In the genomic region with DNA sequence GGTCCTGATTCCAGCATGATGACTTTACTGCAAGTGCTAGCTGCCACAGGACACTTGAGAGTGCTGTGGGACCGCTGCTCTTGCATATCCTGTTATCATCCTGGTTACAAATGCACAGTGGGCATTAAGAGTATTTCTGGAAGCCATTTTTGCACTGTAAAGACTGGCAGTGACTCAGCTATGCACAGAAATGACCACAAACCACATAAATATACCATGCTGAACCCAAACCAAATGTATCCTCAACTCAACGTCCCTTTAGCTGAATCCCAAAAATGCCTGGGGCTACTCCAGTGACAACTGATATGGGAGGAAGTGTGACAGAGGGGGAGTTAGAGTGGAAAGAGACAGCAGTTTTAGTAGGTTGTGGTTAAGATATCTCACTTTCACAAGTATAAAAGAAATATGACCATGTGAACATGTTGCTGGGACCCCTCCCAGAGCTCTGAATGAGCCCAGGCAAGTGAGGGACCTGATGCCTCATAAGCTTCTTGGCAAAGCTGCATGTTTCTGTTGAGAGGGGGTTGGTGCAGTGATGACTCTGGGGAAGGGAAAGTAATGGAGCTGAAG, we compare ENCODE assay signal across 1 cellular context.
TF ChIP-seq lines count a peak whose summit lies in the region.

No MANE protein-coding gene starts in this region.

TF ChIP-seq in GM23338, 12 proteins besides CTCF, POLR2A, EP300 and RAD21 (continued from another document):
- TF ChIP-seq, protein P1, sequence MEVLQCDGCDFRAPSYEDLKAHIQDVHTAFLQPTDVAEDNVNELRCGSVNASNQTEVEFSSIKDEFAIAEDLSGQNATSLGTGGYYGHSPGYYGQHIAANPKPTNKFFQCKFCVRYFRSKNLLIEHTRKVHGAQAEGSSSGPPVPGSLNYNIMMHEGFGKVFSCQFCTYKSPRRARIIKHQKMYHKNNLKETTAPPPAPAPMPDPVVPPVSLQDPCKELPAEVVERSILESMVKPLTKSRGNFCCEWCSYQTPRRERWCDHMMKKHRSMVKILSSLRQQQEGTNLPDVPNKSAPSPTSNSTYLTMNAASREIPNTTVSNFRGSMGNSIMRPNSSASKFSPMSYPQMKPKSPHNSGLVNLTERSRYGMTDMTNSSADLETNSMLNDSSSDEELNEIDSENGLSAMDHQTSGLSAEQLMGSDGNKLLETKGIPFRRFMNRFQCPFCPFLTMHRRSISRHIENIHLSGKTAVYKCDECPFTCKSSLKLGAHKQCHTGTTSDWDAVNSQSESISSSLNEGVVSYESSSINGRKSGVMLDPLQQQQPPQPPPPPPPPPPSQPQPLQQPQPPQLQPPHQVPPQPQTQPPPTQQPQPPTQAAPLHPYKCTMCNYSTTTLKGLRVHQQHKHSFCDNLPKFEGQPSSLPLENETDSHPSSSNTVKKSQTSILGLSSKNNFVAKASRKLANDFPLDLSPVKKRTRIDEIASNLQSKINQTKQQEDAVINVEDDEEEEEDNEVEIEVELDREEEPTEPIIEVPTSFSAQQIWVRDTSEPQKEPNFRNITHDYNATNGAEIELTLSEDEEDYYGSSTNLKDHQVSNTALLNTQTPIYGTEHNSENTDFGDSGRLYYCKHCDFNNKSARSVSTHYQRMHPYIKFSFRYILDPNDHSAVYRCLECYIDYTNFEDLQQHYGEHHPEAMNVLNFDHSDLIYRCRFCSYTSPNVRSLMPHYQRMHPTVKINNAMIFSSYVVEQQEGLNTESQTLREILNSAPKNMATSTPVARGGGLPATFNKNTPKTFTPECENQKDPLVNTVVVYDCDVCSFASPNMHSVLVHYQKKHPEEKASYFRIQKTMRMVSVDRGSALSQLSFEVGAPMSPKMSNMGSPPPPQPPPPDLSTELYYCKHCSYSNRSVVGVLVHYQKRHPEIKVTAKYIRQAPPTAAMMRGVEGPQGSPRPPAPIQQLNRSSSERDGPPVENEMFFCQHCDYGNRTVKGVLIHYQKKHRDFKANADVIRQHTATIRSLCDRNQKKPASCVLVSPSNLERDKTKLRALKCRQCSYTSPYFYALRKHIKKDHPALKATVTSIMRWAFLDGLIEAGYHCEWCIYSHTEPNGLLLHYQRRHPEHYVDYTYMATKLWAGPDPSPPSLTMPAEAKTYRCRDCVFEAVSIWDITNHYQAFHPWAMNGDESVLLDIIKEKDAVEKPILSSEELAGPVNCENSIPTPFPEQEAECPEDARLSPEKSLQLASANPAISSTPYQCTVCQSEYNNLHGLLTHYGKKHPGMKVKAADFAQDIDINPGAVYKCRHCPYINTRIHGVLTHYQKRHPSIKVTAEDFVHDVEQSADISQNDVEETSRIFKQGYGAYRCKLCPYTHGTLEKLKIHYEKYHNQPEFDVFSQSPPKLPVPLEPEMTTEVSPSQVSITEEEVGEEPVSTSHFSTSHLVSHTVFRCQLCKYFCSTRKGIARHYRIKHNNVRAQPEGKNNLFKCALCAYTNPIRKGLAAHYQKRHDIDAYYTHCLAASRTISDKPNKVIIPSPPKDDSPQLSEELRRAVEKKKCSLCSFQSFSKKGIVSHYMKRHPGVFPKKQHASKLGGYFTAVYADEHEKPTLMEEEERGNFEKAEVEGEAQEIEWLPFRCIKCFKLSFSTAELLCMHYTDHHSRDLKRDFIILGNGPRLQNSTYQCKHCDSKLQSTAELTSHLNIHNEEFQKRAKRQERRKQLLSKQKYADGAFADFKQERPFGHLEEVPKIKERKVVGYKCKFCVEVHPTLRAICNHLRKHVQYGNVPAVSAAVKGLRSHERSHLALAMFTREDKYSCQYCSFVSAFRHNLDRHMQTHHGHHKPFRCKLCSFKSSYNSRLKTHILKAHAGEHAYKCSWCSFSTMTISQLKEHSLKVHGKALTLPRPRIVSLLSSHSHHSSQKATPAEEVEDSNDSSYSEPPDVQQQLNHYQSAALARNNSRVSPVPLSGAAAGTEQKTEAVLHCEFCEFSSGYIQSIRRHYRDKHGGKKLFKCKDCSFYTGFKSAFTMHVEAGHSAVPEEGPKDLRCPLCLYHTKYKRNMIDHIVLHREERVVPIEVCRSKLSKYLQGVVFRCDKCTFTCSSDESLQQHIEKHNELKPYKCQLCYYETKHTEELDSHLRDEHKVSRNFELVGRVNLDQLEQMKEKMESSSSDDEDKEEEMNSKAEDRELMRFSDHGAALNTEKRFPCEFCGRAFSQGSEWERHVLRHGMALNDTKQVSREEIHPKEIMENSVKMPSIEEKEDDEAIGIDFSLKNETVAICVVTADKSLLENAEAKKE (CRISPR knock-in tag; IDR thresholded peaks at IDR 0.05), result no peak
- TF ChIP-seq JUNB (IDR thresholded peaks at IDR 0.05; ENCODE audit: unreplicated experiment), result no peak
